In genomic region chr12:121955258-121956040, GRCh38 we compare ENCODE assay signal across 9 cellular contexts. TPM values are rescaled to one million over a fixed set of nuclear protein-coding genes. Genes with fewer than 3 reads are reported as not detected.
A peak's percentile ranks its signal among the peaks of the same experiment; 100 is the strongest.
DNase-seq lines count a peak whose midpoint lies in the region; ATAC-seq and TF ChIP-seq lines count a peak whose summit lies in the region.
"Had no signal": no experiment of that assay in that cellular context is flagged by ENCODE, and none has a peak within 500 bp of the region (broad histone marks: within the 10 kb centered on the region; RNA-seq: fewer than 3 reads in every experiment).

No MANE protein-coding gene starts in this region.

- H3K9me3 Mint-ChIP-seq in activated naive CD4-positive, alpha-beta T cell treated with anti-CD3 and anti-CD28 coated beads, Interleukin-2, amount 50 U/mL, for 72 hours, result no peaks in the 10 kb centered on the region
- H3K9me3 Mint-ChIP-seq: activated naive CD8-positive, alpha-beta T cell treated with anti-CD3 and anti-CD28 coated beads, Interleukin-2, amount 10 ng/mL, durations not matched to agents 7 days and 5 days; stimulated activated naive CD8-positive, alpha-beta T cell treated with anti-CD3 and anti-CD28 coated beads, Interleukin-15, Interleukin-2, amounts not matched to agents 100 ng/mL and 50 ng/mL, for 24 hours had no signal

- TF ChIP-seq POLR2A in heart left ventricle (IDR thresholded peaks at IDR 0.05), result no peak

- no peaks in the 10 kb centered on the region for H3K27me3 ChIP-seq in H7 (ENCODE audit: control insufficient read depth, insufficient read depth, low read length)
- no peaks in the 10 kb centered on the region for H3K27me3 ChIP-seq in RWPE2 (ENCODE audit: insufficient read depth, poor library complexity, severe bottlenecking)
- H3K27me3 ChIP-seq in heart left ventricle, result no peaks in the 10 kb centered on the region
- no peaks in the 10 kb centered on the region for H3K27me3 ChIP-seq in thoracic aorta (replicated peaks; ENCODE audit: insufficient read depth)

- ATAC-seq in RWPE2 (ENCODE audit: low read depth), result peak; percentile 49; the same call in 1 of the 3 replicates
- ATAC-seq in heart left ventricle, result no peak
- no peak for ATAC-seq in thoracic aorta (ENCODE audit: insufficient number of reproducible peaks, low FRiP score, low read depth)
- no peak for ATAC-seq in HG03095 (IDR thresholded peaks at IDR 0.05; ENCODE audit: unreplicated experiment)
- ATAC-seq in activated naive CD4-positive, alpha-beta T cell treated with anti-CD3 and anti-CD28 coated beads, Interleukin-2, amount 50 U/mL, for 72 hours, result no peak

- 92 to 94% (median 94%) methylated on average over 10 of the region's 10 CpGs for WGBS in heart left ventricle, 4 donors

- DNase-seq in H7, result peak; percentile 58
- no peak for DNase-seq in RWPE2 (ENCODE audit: low spot score)
- DNase-seq in heart left ventricle, result no peak
- no peak for DNase-seq in thoracic aorta (ENCODE audit: low spot score)
- DNase-seq in ureter (ENCODE audit: low spot score), result no peak
- no peak for DNase-seq in activated naive CD4-positive, alpha-beta T cell treated with anti-CD3 and anti-CD28 coated beads, Interleukin-2, amount 50 U/mL, for 72 hours (ENCODE audit: low spot score in 2 of 2)
- DNase-seq: activated naive CD8-positive, alpha-beta T cell treated with anti-CD3 and anti-CD28 coated beads, Interleukin-2, amount 10 ng/mL, durations not matched to agents 7 days and 5 days had no signal

- no peak overlapping the region for H3K27ac Mint-ChIP-seq in activated naive CD4-positive, alpha-beta T cell treated with anti-CD3 and anti-CD28 coated beads, Interleukin-2, amount 50 U/mL, for 72 hours
- H3K27ac Mint-ChIP-seq: activated naive CD8-positive, alpha-beta T cell treated with anti-CD3 and anti-CD28 coated beads, Interleukin-2, amount 10 ng/mL, durations not matched to agents 7 days and 5 days; stimulated activated naive CD8-positive, alpha-beta T cell treated with anti-CD3 and anti-CD28 coated beads, Interleukin-15, Interleukin-2, amounts not matched to agents 100 ng/mL and 50 ng/mL, for 24 hours had no signal

- H3K27ac ChIP-seq in RWPE2 (ENCODE audit: poor library complexity, severe bottlenecking), result no peak overlapping the region
- H3K27ac ChIP-seq in heart left ventricle, result no peak overlapping the region
- H3K27ac ChIP-seq in thoracic aorta, result no peak overlapping the region

- no peak overlapping the region for H3K4me3 ChIP-seq in H7 (ENCODE audit: insufficient read depth, low read depth, low read length)
- no peak overlapping the region for H3K4me3 ChIP-seq in RWPE2 (ENCODE audit: severe bottlenecking)
- no peak overlapping the region for H3K4me3 ChIP-seq in heart left ventricle
- H3K4me3 ChIP-seq in thoracic aorta, result no peak overlapping the region

- H3K9me3 ChIP-seq in RWPE2 (ENCODE audit: severe bottlenecking) (peaks cover 5% of the 10 kb centered on the region), heart left ventricle (peaks cover 0 to 4% (median 0%) of the 10 kb centered on the region in 12 donors), thoracic aorta (no peaks in the 10 kb centered on the region)

- no peaks in the 10 kb centered on the region for H3K36me3 Mint-ChIP-seq in activated naive CD4-positive, alpha-beta T cell treated with anti-CD3 and anti-CD28 coated beads, Interleukin-2, amount 50 U/mL, for 72 hours
- H3K36me3 Mint-ChIP-seq: activated naive CD8-positive, alpha-beta T cell treated with anti-CD3 and anti-CD28 coated beads, Interleukin-2, amount 10 ng/mL, durations not matched to agents 7 days and 5 days had no signal

- no peaks in the 10 kb centered on the region for H3K36me3 ChIP-seq in H7 (replicated peaks; ENCODE audit: control insufficient read depth, insufficient read depth, low read length)
- H3K36me3 ChIP-seq in RWPE2 (ENCODE audit: low read depth), result peaks cover 71% of the 10 kb centered on the region
- H3K36me3 ChIP-seq in heart left ventricle, result no peaks in the 10 kb centered on the region
- no peaks in the 10 kb centered on the region for H3K36me3 ChIP-seq in thoracic aorta

- TF ChIP-seq CTCF in RWPE2 (IDR thresholded peaks at IDR 0.05; ENCODE audit: poor library complexity, severe bottlenecking) (peak; percentile 69), heart left ventricle (IDR thresholded peaks at IDR 0.05) (peak in 9 of 12 donors; percentile 24 to 59 (median 49)), thoracic aorta (IDR thresholded peaks at IDR 0.05) (peak; percentile 50)

- intact Hi-C loops in heart left ventricle (cut with DNase I), result loop anchor here in 3 of 10 donors (5.0 to 10.0 kb wide), 3 partner anchors 67 to 72 kb away; partner anchors contain the start of gene BCL7A (in 2 of the 3)

- H3K4me1 ChIP-seq in RWPE2 (ENCODE audit: insufficient read depth, poor library complexity, severe bottlenecking) (peaks cover 10% of the 10 kb centered on the region), heart left ventricle (no peaks in the 10 kb centered on the region), thoracic aorta (ENCODE audit: control insufficient read depth in 1 of 2, low read depth in 2 of 2) (no peaks in the 10 kb centered on the region)

RNA-seq across cellular contexts. Expression of gene CFAP251, which starts 37.1 kb away (rescaled TPM):
- total RNA-seq in H7 (2014; rRNA removed; shearing (Covaris generic)), result 0.15 and 0.24 TPM in 2 replicates
- total RNA-seq in heart left ventricle, result 1 to 10 TPM in 5 of 9 donors, under 1 TPM in 4; 0.60 to 8.0 (median 1.2) TPM
- polyA plus RNA-seq in heart left ventricle, result 1 to 10 TPM; 1.4 to 2.2 TPM
- total RNA-seq in thoracic aorta, result 1 to 10 TPM; 3.4 to 6.9 TPM
- 3.9 TPM for total RNA-seq in ureter
- total RNA-seq in activated naive CD4-positive, alpha-beta T cell treated with anti-CD3 and anti-CD28 coated beads, Interleukin-2, amount 50 U/mL, for 72 hours, result 1 to 10 TPM in 1 of 2 donors, under 1 TPM in 1; 0.80 to 1.7 TPM
